9 cellular contexts compared by ENCODE assay signal in the genomic region with DNA sequence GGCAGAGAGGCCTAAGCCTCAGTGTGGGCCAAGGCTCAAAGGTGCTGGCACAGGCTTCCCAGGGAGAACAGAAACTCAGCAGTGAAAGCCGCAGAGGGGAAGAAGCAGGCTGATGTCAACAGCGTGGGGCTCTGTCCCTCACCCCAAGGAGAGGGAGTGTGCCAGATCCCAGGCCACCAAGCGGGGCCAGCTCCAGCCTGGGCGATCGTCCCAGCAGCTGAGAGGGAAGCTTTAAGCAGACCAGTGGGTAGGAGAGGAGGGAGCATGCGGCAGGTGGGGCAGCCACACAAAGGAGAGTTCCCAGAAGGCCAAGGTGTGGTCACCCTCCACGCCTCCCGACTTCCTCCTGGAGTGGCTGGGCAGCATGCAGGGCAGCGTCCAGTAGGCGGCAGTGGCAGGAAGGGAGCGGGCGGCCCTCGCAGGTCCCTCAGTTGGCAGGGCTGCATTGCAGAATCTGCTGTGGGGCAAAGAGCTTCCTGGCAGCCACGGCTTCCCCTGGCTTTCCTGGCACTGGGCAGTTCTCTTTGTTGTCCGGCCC. TPM values are rescaled to one million over a fixed set of nuclear protein-coding genes. Genes with fewer than 3 reads are reported as not detected.
A peak's percentile ranks its signal among the peaks of the same experiment; 100 is the strongest.
DNase-seq lines count a peak whose midpoint lies in the region; ATAC-seq and TF ChIP-seq lines count a peak whose summit lies in the region.
"Had no signal": no experiment of that assay in that cellular context is flagged by ENCODE, and none has a peak within 500 bp of the region (broad histone marks: within the 10 kb centered on the region; RNA-seq: fewer than 3 reads in every experiment).

No MANE protein-coding gene starts in this region.

- H3K27ac ChIP-seq in breast epithelium = peak overlapping the region; percentile 88 to 91
- H3K27ac ChIP-seq in aorta (ENCODE audit: low read depth in 1 of 2, low read length in 2 of 2) = peak overlapping the region; percentile 16 to 65

- H3K4me3 ChIP-seq in breast epithelium = peak overlapping the region in 2 of 3 donors; percentile 32 to 41
- no peak overlapping the region for H3K4me3 ChIP-seq in aorta (ENCODE audit: low read length in 2 of 2)

- intact Hi-C loops in breast epithelium (cut with DNase I; ENCODE audit: low total_unique reads) (loop anchor here (10.0 kb wide), 1 partner anchor 60 kb away; no protein-coding TSS in a partner anchor), aorta (cut with DNase I) (loop anchor here in 1 of 2 donors (1.0 to 5.0 kb wide), 2 partner anchors 62 to 77 kb away; no protein-coding TSS in a partner anchor)

- ATAC-seq in aorta (ENCODE audit: low FRiP score) (peak; percentile 84), GM19324 (IDR thresholded peaks at IDR 0.05; ENCODE audit: low FRiP score, unreplicated experiment) (no peak), HG03095 (IDR thresholded peaks at IDR 0.05; ENCODE audit: unreplicated experiment) (no peak)

- peaks cover 65% of the 10 kb centered on the region for H3K4me1 Mint-ChIP-seq in activated naive CD4-positive, alpha-beta T cell treated with anti-CD3 and anti-CD28 coated beads, Interleukin-2, amount 50 U/mL, for 24 hours
- peaks cover 16% of the 10 kb centered on the region for H3K4me1 Mint-ChIP-seq in mesothelial cell of epicardium

- H3K27ac Mint-ChIP-seq in activated naive CD4-positive, alpha-beta T cell treated with anti-CD3 and anti-CD28 coated beads, Interleukin-2, amount 50 U/mL, for 24 hours = peak overlapping the region; percentile 51
- H3K27ac Mint-ChIP-seq in mesothelial cell of epicardium = peak overlapping the region; percentile 34

- TF ChIP-seq POLR2A in breast epithelium (IDR thresholded peaks at IDR 0.05) = no peak

- H3K9me3 Mint-ChIP-seq in activated naive CD4-positive, alpha-beta T cell treated with anti-CD3 and anti-CD28 coated beads, Interleukin-2, amount 50 U/mL, for 24 hours = no peaks in the 10 kb centered on the region
- no peaks in the 10 kb centered on the region for H3K9me3 Mint-ChIP-seq in mesothelial cell of epicardium

- peaks cover 5 to 21% of the 10 kb centered on the region in 2 donors for H3K4me1 ChIP-seq in breast epithelium
- H3K4me1 ChIP-seq in aorta (ENCODE audit: control insufficient read depth in 1 of 2, insufficient read depth in 2 of 2, low read length in 2 of 2) = peaks cover 0 to 2% of the 10 kb centered on the region in 2 donors

- peaks cover 6% of the 10 kb centered on the region for H3K36me3 Mint-ChIP-seq in activated naive CD4-positive, alpha-beta T cell treated with anti-CD3 and anti-CD28 coated beads, Interleukin-2, amount 50 U/mL, for 24 hours
- H3K36me3 Mint-ChIP-seq in mesothelial cell of epicardium = peaks cover 16% of the 10 kb centered on the region

- TF ChIP-seq CTCF in breast epithelium (IDR thresholded peaks at IDR 0.05) (peak; percentile 72 to 86 (median 80)), mesothelial cell of epicardium (IDR thresholded peaks at IDR 0.05; ENCODE audit: unreplicated experiment) (no peak)

- DNase-seq in activated naive CD4-positive, alpha-beta T cell treated with anti-CD3 and anti-CD28 coated beads, Interleukin-2, amount 50 U/mL, for 16 hours = no peak
- DNase-seq in breast epithelium (ENCODE audit: low spot score in 2 of 2) (peak; percentile 88 to 93), mesothelial cell of epicardium (ENCODE audit: low spot score in 2 of 2, unreplicated experiment in 2 of 2) (no peak), aorta (peak; percentile 93 to 94)
- no peak for DNase-seq in activated CD4-positive, alpha-beta T cell treated with anti-CD3 and anti-CD28 coated beads, Interleukin-2, amount 50 U/mL, for 48 hours
- DNase-seq: DND-41 had no signal

- WGBS in aorta, 2 donors = 2 to 4% methylated on average over 15 of the region's 15 CpGs

- no peaks in the 10 kb centered on the region for H3K27me3 ChIP-seq in breast epithelium
- H3K27me3 ChIP-seq in aorta (ENCODE audit: control insufficient read depth in 1 of 2, insufficient read depth in 2 of 2, low read length in 1 of 2) = no peaks in the 10 kb centered on the region

- no peaks in the 10 kb centered on the region for H3K27me3 Mint-ChIP-seq in activated naive CD4-positive, alpha-beta T cell treated with anti-CD3 and anti-CD28 coated beads, Interleukin-2, amount 50 U/mL, for 24 hours
- no peaks in the 10 kb centered on the region for H3K27me3 Mint-ChIP-seq in mesothelial cell of epicardium (ENCODE audit: low read depth)

- no peak overlapping the region for H3K4me3 Mint-ChIP-seq in activated naive CD4-positive, alpha-beta T cell treated with anti-CD3 and anti-CD28 coated beads, Interleukin-2, amount 50 U/mL, for 24 hours
- no peak overlapping the region for H3K4me3 Mint-ChIP-seq in mesothelial cell of epicardium

- H3K9me3 ChIP-seq in breast epithelium (no peaks in the 10 kb centered on the region), aorta (ENCODE audit: control insufficient read depth, low read length) (no peaks in the 10 kb centered on the region)

- H3K36me3 ChIP-seq in breast epithelium (no peaks in the 10 kb centered on the region), aorta (ENCODE audit: control insufficient read depth in 1 of 2, insufficient read depth in 2 of 2, low read length in 1 of 2) (no peaks in the 10 kb centered on the region)

RNA-seq across cellular contexts. Expression of a gene that starts 6.0 kb away (rescaled TPM):
- total RNA-seq in breast epithelium (10 to 100 TPM; 37.8 to 69.5 (median 64.2) TPM), mesothelial cell of epicardium (47.7 to 52.7 TPM (median 52.0 TPM) in 3 replicates), aorta (10 to 100 TPM; 67.7 to 69.9 TPM)
- 10 to 100 TPM; 49.0 to 91.9 TPM for polyA plus RNA-seq in aorta

RNA-seq across cellular contexts. Expression of a gene that starts 12.5 kb away (rescaled TPM):
- total RNA-seq in breast epithelium (1 to 10 TPM; 2.6 to 5.6 (median 3.7) TPM), mesothelial cell of epicardium (23.3 to 25.7 TPM (median 23.3 TPM) in 3 replicates), aorta (1 to 10 TPM; 2.4 to 3.8 TPM)
- polyA plus RNA-seq in aorta = 1 to 10 TPM; 1.1 to 2.7 TPM

RNA-seq across cellular contexts. Expression of a gene that starts 12.8 kb away (rescaled TPM):
- total RNA-seq in breast epithelium (10 to 100 TPM; 12.3 to 66.2 (median 65.2) TPM), mesothelial cell of epicardium (24.1 to 32.3 TPM (median 27.6 TPM) in 3 replicates), aorta (10 to 100 TPM; 18.1 to 36.5 TPM)
- 10 to 100 TPM; 22.2 to 45.4 TPM for polyA plus RNA-seq in aorta

RNA-seq across cellular contexts. Expression of a gene that starts 28.2 kb away (rescaled TPM):
- total RNA-seq in breast epithelium (not detected), mesothelial cell of epicardium (0.16 TPM in 1 of 3 replicates, not detected in the others), aorta (not detected)
- polyA plus RNA-seq in aorta = under 1 TPM in 1 of 2 donors, not detected in 1; 0.13 TPM

RNA-seq across cellular contexts. Expression of a gene that starts 39.7 kb away (rescaled TPM):
- 1 to 10 TPM in 1 of 3 donors, under 1 TPM in 2; 0.29 to 1.9 (median 0.33) TPM for total RNA-seq in breast epithelium
- total RNA-seq in mesothelial cell of epicardium = 22.8 to 23.8 TPM (median 22.9 TPM) in 3 replicates
- total RNA-seq in aorta = 1 to 10 TPM in 1 of 2 donors, under 1 TPM in 1; 0.65 to 2.8 TPM
- 1 to 10 TPM in 1 of 2 donors, under 1 TPM in 1; 0.10 to 3.4 TPM for polyA plus RNA-seq in aorta

Comparison
In these comparisons a context has a peak if more than half of its experiments do, and no peak if none do; other contexts are left out.
1. DNase-seq: peak in breast epithelium (2 of 2) and aorta (2 of 2); none in activated naive CD4-positive, alpha-beta T cell treated with anti-CD3 and anti-CD28 coated beads, Interleukin-2, amount 50 U/mL, for 16 hours (single experiment), mesothelial cell of epicardium (0 of 2) and activated CD4-positive, alpha-beta T cell treated with anti-CD3 and anti-CD28 coated beads, Interleukin-2, amount 50 U/mL, for 48 hours (0 of 2).
2. H3K4me3 ChIP-seq: peak in breast epithelium (2 of 3); none in aorta (0 of 2).